In genomic region chr1:14923400-14924011, GRCh38 we compare ENCODE assay signal across 8 cellular contexts.
DNase-seq lines count a peak whose midpoint lies in the region; ATAC-seq and TF ChIP-seq lines count a peak whose summit lies in the region.

No MANE protein-coding gene starts in this region.

- H3K27me3 Mint-ChIP-seq in nephron progenitor cell (ENCODE audit: low read depth, poor library complexity), result peaks cover 12% of the 10 kb centered on the region

- peaks cover 7% of the 10 kb centered on the region; the same call in 1 of the 2 replicates for H3K4me1 ChIP-seq in HUES64 (ENCODE audit: insufficient read depth, low read length)

- no peak for TF ChIP-seq CTCF in AG04450 (IDR thresholded peaks at IDR 0.05; ENCODE audit: low read depth, low read length)
- TF ChIP-seq CTCF in choroid plexus epithelial cell (conservative IDR thresholded peaks at IDR 0.05; ENCODE audit: low read depth, low read length), result no peak
- TF ChIP-seq CTCF in nephron progenitor cell (IDR thresholded peaks at IDR 0.05), result no peak

- H3K27me3 ChIP-seq in AG04450 (ENCODE audit: control insufficient read depth, insufficient read depth, low read length) (no peaks in the 10 kb centered on the region), HUES64 (ENCODE audit: insufficient read depth, low read length) (peaks cover 33% of the 10 kb centered on the region)

- H3K27ac ChIP-seq in AG04450 (ENCODE audit: low read depth, low read length), result no peak overlapping the region
- H3K27ac ChIP-seq in HUES64 (ENCODE audit: low read depth, low read length), result no peak overlapping the region

- H3K4me1 Mint-ChIP-seq in nephron progenitor cell, result peaks cover 65% of the 10 kb centered on the region

- no peak overlapping the region for H3K9ac ChIP-seq in HUES64 (ENCODE audit: low read depth, low read length)

- DNase-seq in AG04450 (ENCODE audit: low read depth, low spot score) (no peak), choroid plexus epithelial cell (ENCODE audit: low read depth) (no peak), nephron progenitor cell (no peak), DMS79 treated with DMSO at 0.1 percent for 48 hours (lab: John Stamatoyannopoulos, UW) (no peak)
- no peak for DNase-seq in stimulated activated CD4-positive, alpha-beta T cell treated with anti-CD3 and anti-CD28 coated beads, Interleukin-15, amount 100 ng/mL, for 24 hours

- peak overlapping the region; percentile 81 for H3K4me3 Mint-ChIP-seq in nephron progenitor cell

- no peak for ATAC-seq in HG02852 (IDR thresholded peaks at IDR 0.05; ENCODE audit: unreplicated experiment)
- ATAC-seq in HG02973 (IDR thresholded peaks at IDR 0.05; ENCODE audit: unreplicated experiment), result no peak

- no peaks in the 10 kb centered on the region for H3K9me3 Mint-ChIP-seq in nephron progenitor cell

- H3K27ac Mint-ChIP-seq in nephron progenitor cell, result no peak overlapping the region

- CTCF ChIA-PET in AG04450 (lab: Charles Lee), result interaction anchor here (1.0 kb wide), 1 partner anchor 8 kb away, joined by 3 read pairs; no protein-coding TSS in a partner anchor

- no peaks in the 10 kb centered on the region for H3K36me3 ChIP-seq in HUES64 (ENCODE audit: insufficient read depth, low read length)

- no peaks in the 10 kb centered on the region for H3K36me3 Mint-ChIP-seq in nephron progenitor cell (ENCODE audit: low read depth)

- POLR2A ChIA-PET in AG04450 (lab: Yijun Ruan, JAX), result no interaction called here

- no peaks in the 10 kb centered on the region for H3K9me3 ChIP-seq in AG04450 (ENCODE audit: control insufficient read depth, insufficient read depth, low read length)
- no peaks in the 10 kb centered on the region for H3K9me3 ChIP-seq in HUES64 (ENCODE audit: insufficient read depth, low read depth, low read length)

- WGBS in HUES64, result 25% methylated on average over 31 of the region's 31 CpGs

- H3K4me3 ChIP-seq in AG04450 (ENCODE audit: low read depth, low read length), result peak overlapping the region; percentile 68
- peak overlapping the region; percentile 57 for H3K4me3 ChIP-seq in HUES64 (ENCODE audit: low read length)
- peak overlapping the region; percentile 68 for H3K4me3 ChIP-seq in choroid plexus epithelial cell (ENCODE audit: low read depth, low read length)
